8 cellular contexts compared by ENCODE assay signal in the genomic region with DNA sequence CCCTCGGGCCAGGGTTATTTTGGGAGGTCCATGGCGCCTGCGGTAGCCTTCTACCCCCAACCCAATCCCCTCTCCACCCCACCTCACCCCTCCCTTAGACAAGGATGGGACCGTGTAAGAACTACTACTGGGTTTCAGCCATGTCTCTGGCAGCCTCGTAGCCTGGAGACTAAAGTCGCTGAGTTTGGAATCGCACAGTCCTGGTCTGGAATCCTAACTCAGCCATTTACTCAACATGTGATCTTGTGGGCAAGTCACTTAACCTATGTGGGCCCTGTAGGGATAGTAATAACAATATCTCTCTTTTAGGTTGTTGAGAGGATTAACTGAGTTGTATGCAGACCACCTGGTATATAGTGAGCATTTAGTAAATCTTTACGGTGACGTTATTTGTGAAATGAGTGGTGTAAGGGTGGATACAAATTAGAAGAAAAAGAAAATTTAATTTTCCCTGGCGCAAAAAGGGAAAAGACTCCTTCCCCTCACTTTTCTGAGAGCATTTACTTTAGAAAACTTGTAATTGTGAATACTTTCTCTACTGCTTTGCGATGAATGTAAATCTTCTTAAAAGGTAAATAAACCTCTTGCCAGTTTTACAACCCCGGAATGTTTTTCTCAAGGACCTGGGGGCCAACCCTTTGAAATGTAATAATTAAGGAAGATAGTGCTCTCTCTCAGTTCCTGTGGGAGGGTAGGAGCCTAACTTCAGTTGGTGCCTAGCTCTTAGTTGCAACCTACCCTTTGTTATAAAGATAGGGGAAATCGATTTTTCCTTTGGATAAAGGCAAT. TPM values are rescaled to one million over a fixed set of nuclear protein-coding genes. Genes with fewer than 3 reads are reported as not detected.
A peak's percentile ranks its signal among the peaks of the same experiment; 100 is the strongest.
DNase-seq lines count a peak whose midpoint lies in the region; ATAC-seq and TF ChIP-seq lines count a peak whose summit lies in the region.

No MANE protein-coding gene starts in this region.

- H3K4me1 ChIP-seq in duodenal mucosa (ENCODE audit: control insufficient read depth in 1 of 2, insufficient read depth in 2 of 2, low read length in 2 of 2) (peaks cover 15 to 16% of the 10 kb centered on the region in 2 donors), mucosa of descending colon (ENCODE audit: low read depth) (peaks cover 7% of the 10 kb centered on the region)

- H3K27ac ChIP-seq in duodenal mucosa (ENCODE audit: low read depth, low read length): peak overlapping the region; percentile 79

- ATAC-seq in HG02885 (IDR thresholded peaks at IDR 0.05; ENCODE audit: poor library complexity, unreplicated experiment) (peak; percentile 36), mucosa of descending colon (peak; percentile 47), GM18873 (IDR thresholded peaks at IDR 0.05; ENCODE audit: low FRiP score, unreplicated experiment) (no peak)

- TF ChIP-seq CTCF in mucosa of descending colon (IDR thresholded peaks at IDR 0.05): no peak

- H3K4me3 ChIP-seq in duodenal mucosa (ENCODE audit: low read depth in 1 of 2, low read length in 2 of 2) (peak overlapping the region; percentile 98 to 99), mucosa of descending colon (peak overlapping the region; percentile 85)

- no peaks in the 10 kb centered on the region for H3K27me3 ChIP-seq in duodenal mucosa (ENCODE audit: control insufficient read depth in 1 of 2, insufficient read depth in 2 of 2, low read length in 2 of 2)

- no peaks in the 10 kb centered on the region for H3K9me3 Mint-ChIP-seq in activated CD4-positive, alpha-beta T cell treated with anti-CD3 and anti-CD28 coated beads, Interleukin-2, amount 10 ng/mL, durations not matched to agents 24 days and 14 days

- intact Hi-C loops in activated CD4-positive, alpha-beta T cell treated with anti-CD3 and anti-CD28 coated beads, Interleukin-2, amount 10 ng/mL, durations not matched to agents 24 days and 14 days (cut with micrococcal nuclease): loop anchor here (2.0 to 5.0 kb wide), 3 partner anchors 14 to 1272 kb away; a partner anchor contains a TSS
- intact Hi-C loops in mucosa of descending colon (cut with DNase I, micrococcal nuclease): no loop called here

- no peak for DNase-seq in activated CD4-positive, alpha-beta T cell treated with anti-CD3 and anti-CD28 coated beads, Interleukin-2, amount 10 ng/mL, durations not matched to agents 24 days and 14 days
- DNase-seq in activated CD4-positive, alpha-beta T cell treated with anti-CD3 and anti-CD28 coated beads for 1 hour: no peak
- DNase-seq in NCI-H774 (lab: John Stamatoyannopoulos, UW) (peak; percentile 24), mucosa of descending colon (no peak)
- no peak for DNase-seq in NK-92 treated with Interleukin-12 subunit alpha and Interleukin-12 subunit beta, amount 100 ng/mL, for 24 hours (lab: John Stamatoyannopoulos, UW)

- H3K9me3 ChIP-seq in duodenal mucosa (ENCODE audit: control insufficient read depth in 1 of 2, low read length in 2 of 2) (no peaks in the 10 kb centered on the region), mucosa of descending colon (no peaks in the 10 kb centered on the region)

- H3K9ac ChIP-seq in duodenal mucosa (ENCODE audit: low read depth in 1 of 2, low read length in 2 of 2): peak overlapping the region; percentile 79 to 93

- H3K4me1 Mint-ChIP-seq in activated CD4-positive, alpha-beta T cell treated with anti-CD3 and anti-CD28 coated beads, Interleukin-2, amount 10 ng/mL, durations not matched to agents 24 days and 14 days: peaks cover 31% of the 10 kb centered on the region

- peak overlapping the region; percentile 99 for H3K4me3 Mint-ChIP-seq in activated CD4-positive, alpha-beta T cell treated with anti-CD3 and anti-CD28 coated beads, Interleukin-2, amount 10 ng/mL, durations not matched to agents 24 days and 14 days

- H3K27me3 Mint-ChIP-seq in activated CD4-positive, alpha-beta T cell treated with anti-CD3 and anti-CD28 coated beads, Interleukin-2, amount 10 ng/mL, durations not matched to agents 24 days and 14 days: no peaks in the 10 kb centered on the region

- peak overlapping the region; percentile 98 for H3K27ac Mint-ChIP-seq in activated CD4-positive, alpha-beta T cell treated with anti-CD3 and anti-CD28 coated beads, Interleukin-2, amount 10 ng/mL, durations not matched to agents 24 days and 14 days

- H3K36me3 ChIP-seq in duodenal mucosa (ENCODE audit: control insufficient read depth in 1 of 2, insufficient read depth in 2 of 2, low read length in 2 of 2): peaks cover 9 to 25% of the 10 kb centered on the region in 2 donors
- no peaks in the 10 kb centered on the region for H3K36me3 ChIP-seq in mucosa of descending colon (ENCODE audit: low read depth)

- H3K36me3 Mint-ChIP-seq in activated CD4-positive, alpha-beta T cell treated with anti-CD3 and anti-CD28 coated beads, Interleukin-2, amount 10 ng/mL, durations not matched to agents 24 days and 14 days (ENCODE audit: low read depth): peaks cover 30% of the 10 kb centered on the region

RNA-seq across cellular contexts. Expression of a gene that starts 0.6 kb away (rescaled TPM):
- 117 and 126 TPM in 2 replicates for total RNA-seq in activated CD4-positive, alpha-beta T cell treated with anti-CD3 and anti-CD28 coated beads, Interleukin-2, amount 10 ng/mL, durations not matched to agents 24 days and 14 days
- 10 to 100 TPM; 48.4 to 59.4 (median 54.9) TPM for total RNA-seq in mucosa of descending colon

RNA-seq across cellular contexts. Expression of a gene that starts 14.5 kb away (rescaled TPM):
- 0.82 and 0.92 TPM in 2 replicates for total RNA-seq in activated CD4-positive, alpha-beta T cell treated with anti-CD3 and anti-CD28 coated beads, Interleukin-2, amount 10 ng/mL, durations not matched to agents 24 days and 14 days
- 1 to 10 TPM; 2.5 to 8.4 (median 3.7) TPM for total RNA-seq in mucosa of descending colon

RNA-seq across cellular contexts. Expression of a gene that starts 17.9 kb away (rescaled TPM):
- 0.07 and 0.16 TPM in 2 replicates for total RNA-seq in activated CD4-positive, alpha-beta T cell treated with anti-CD3 and anti-CD28 coated beads, Interleukin-2, amount 10 ng/mL, durations not matched to agents 24 days and 14 days
- 1 to 10 TPM; 1.4 to 7.7 (median 4.7) TPM for total RNA-seq in mucosa of descending colon
